In the genomic region with DNA sequence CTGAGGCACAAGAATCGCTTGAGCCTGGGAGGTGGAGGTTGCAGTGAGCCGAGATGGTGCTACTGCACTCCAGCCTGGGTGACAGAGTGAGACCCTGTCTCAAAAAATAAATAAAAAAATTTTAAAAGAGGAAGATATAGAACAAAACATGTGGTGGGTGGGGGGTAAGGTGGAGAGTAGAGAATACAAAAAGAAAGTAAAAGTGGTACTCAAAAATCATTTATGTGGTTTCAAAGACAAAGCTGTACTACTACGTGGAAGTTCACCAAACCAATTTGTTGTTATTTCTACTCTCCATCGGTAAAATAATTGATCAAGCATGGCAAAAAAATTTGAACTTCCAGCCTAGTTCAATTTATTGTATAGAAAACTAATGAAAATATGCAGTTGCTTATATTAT, we compare ENCODE assay signal across 11 cellular contexts. TPM values are rescaled to one million over a fixed set of nuclear protein-coding genes. Genes with fewer than 3 reads are reported as not detected.
"Had no signal": no experiment of that assay in that cellular context is flagged by ENCODE, and none has a peak within 500 bp of the region (broad histone marks: within the 10 kb centered on the region; RNA-seq: fewer than 3 reads in every experiment).

No MANE protein-coding gene starts in this region.

- H3K27ac ChIP-seq: GM23248, HL-60, KMS-11 had no signal

- H3K9ac ChIP-seq: GM23248, KMS-11 had no signal

- H3K4me2 ChIP-seq: KMS-11 had no signal

- FAIRE-seq: HepG2 had no signal

- H2AFZ ChIP-seq: GM23248 had no signal

- ATAC-seq: HepG2 had no signal

- H3K4me3 ChIP-seq: GM23248 had no signal

- DNase-seq: GM23248, GOT3, H9, HCEC 1CT, KBM-7 had no signal

RNA-seq across cellular contexts. Expression of a gene that starts 8.0 kb away (rescaled TPM):
- total RNA-seq: GM23248, H4, H9, HepG2, HT1080 had no signal
- polyA plus RNA-seq: GM23248, HepG2, IgD-negative memory B cell had no signal

RNA-seq across cellular contexts. Expression of a gene that starts 17.6 kb away (rescaled TPM):
- total RNA-seq: GM23248, H4, H9, HepG2, HT1080 had no signal
- polyA plus RNA-seq: GM23248, HepG2, IgD-negative memory B cell had no signal

RNA-seq across cellular contexts. Expression of a gene that starts 24.3 kb away (rescaled TPM):
- total RNA-seq: GM23248, H4, H9, HepG2, HT1080 had no signal
- polyA plus RNA-seq: GM23248, HepG2, IgD-negative memory B cell had no signal

RNA-seq across cellular contexts. Expression of a gene that starts 40.6 kb away (rescaled TPM):
- total RNA-seq: GM23248, H4, H9, HepG2, HT1080 had no signal
- polyA plus RNA-seq: GM23248, HepG2, IgD-negative memory B cell had no signal

RNA-seq across cellular contexts. Expression of a gene that starts 54.6 kb away (rescaled TPM):
- total RNA-seq: GM23248, H4, H9, HepG2, HT1080 had no signal
- polyA plus RNA-seq: GM23248, HepG2, IgD-negative memory B cell had no signal
